Comparison of ENCODE assay signal across 1 cellular context in genomic region chr11:48169259-48169658, GRCh38.
TF ChIP-seq lines count a peak whose summit lies in the region.

No MANE protein-coding gene starts in this region.

TF ChIP-seq in HEK293T, 16 proteins besides CTCF, POLR2A, EP300 and RAD21 (continued from another document):
- TF ChIP-seq L3MBTL2 (conservative IDR thresholded peaks at IDR 0.05): no peak
- no peak for TF ChIP-seq CTBP1 (IDR thresholded peaks at IDR 0.05; ENCODE audit: borderline replicate concordance)
- TF ChIP-seq FOXA1 (IDR thresholded peaks at IDR 0.05): no peak
- no peak for TF ChIP-seq FOXM1 (IDR thresholded peaks at IDR 0.05; ENCODE audit: borderline replicate concordance)
- no peak for TF ChIP-seq ZNF384 (IDR thresholded peaks at IDR 0.05)
